In genomic region chr15:88139936-88140335, GRCh38 we compare ENCODE assay signal across 17 cellular contexts.
"Had no signal": no experiment of that assay in that cellular context is flagged by ENCODE, and none has a peak within 500 bp of the region (broad histone marks: within the 10 kb centered on the region; RNA-seq: fewer than 3 reads in every experiment).

No MANE protein-coding gene starts in this region.

- FAIRE-seq: kidney had no signal

- DNase-seq: cortex of kidney; dorsolateral prefrontal cortex; effector CD8-positive, alpha-beta T cell; immature natural killer cell; kidney; left cardiac atrium; left ventricle myocardium inferior; lower lobe of right lung; mesenchymal stem cell; naive thymus-derived CD4-positive, alpha-beta T cell; nephron progenitor cell; psoas muscle; spleen; stimulated activated CD4-positive, alpha-beta T cell treated with anti-CD3 and anti-CD28 coated beads, Interleukin-15, amount 100 ng/mL, for 24 hours; stimulated activated CD4-positive, alpha-beta T cell treated with anti-CD3 and anti-CD28 coated beads, Interleukin-1b, Interleukin-23, amount 100 ng/mL, for 48 hours; stimulated activated CD4-positive, alpha-beta T cell treated with anti-CD3 and anti-CD28 coated beads, Interleukin-4, amount 100 ng/mL, for 24 hours; transverse colon had no signal
